6 cellular contexts compared by ENCODE assay signal in genomic region chr17:75077490-75078096, GRCh38. TPM values are rescaled to one million over a fixed set of nuclear protein-coding genes. Genes with fewer than 3 reads are reported as not detected.
A peak's percentile ranks its signal among the peaks of the same experiment; 100 is the strongest.
DNase-seq lines count a peak whose midpoint lies in the region; ATAC-seq and TF ChIP-seq lines count a peak whose summit lies in the region.

No MANE protein-coding gene starts in this region.

- no peak overlapping the region for H3K4me3 ChIP-seq in endodermal cell (ENCODE audit: low read length)

- H3K27me3 ChIP-seq in endodermal cell (ENCODE audit: control insufficient read depth, insufficient read depth, low read length, poor library complexity, severe bottlenecking): no peaks in the 10 kb centered on the region

- TF ChIP-seq CTCF in endodermal cell (conservative IDR thresholded peaks at IDR 0.05): peak; percentile 15

- H3K36me3 Mint-ChIP-seq in T-cell (no peaks in the 10 kb centered on the region), endodermal cell (ENCODE audit: low read depth) (no peaks in the 10 kb centered on the region)

- H3K27ac Mint-ChIP-seq in T-cell (peak overlapping the region; percentile 77 to 82), endodermal cell (peak overlapping the region; percentile 52)

- no peak overlapping the region for H3K27ac ChIP-seq in endodermal cell (ENCODE audit: low read depth, low read length)

- POLR2A ChIA-PET in T-cell (lab: Charles Lee): no interaction called here

- intact Hi-C loops in sciatic nerve (cut with DNase I): no loop called here

- peaks cover 3 to 28% (median 22%) of the 10 kb centered on the region in 3 donors for H3K4me1 Mint-ChIP-seq in T-cell
- H3K4me1 Mint-ChIP-seq in endodermal cell: peaks cover 21% of the 10 kb centered on the region

- CTCF ChIA-PET in T-cell (lab: Charles Lee): interaction anchor here in 1 of 2 donors (0.6 kb wide), 2 partner anchors 32 to 106 kb away, joined by 3 read pairs; partner anchors contain the start of gene ARMC7

- H3K27me3 Mint-ChIP-seq in T-cell: no peaks in the 10 kb centered on the region
- no peaks in the 10 kb centered on the region for H3K27me3 Mint-ChIP-seq in endodermal cell (ENCODE audit: insufficient read depth)

- WGBS in endodermal cell (ENCODE audit: insufficient coverage in 1 of 2, insufficient read length in 1 of 2), 2 experiments: 94 to 96% methylated on average over 35 to 51 of the region's 51 CpGs

- H3K9me3 Mint-ChIP-seq in T-cell: no peaks in the 10 kb centered on the region
- H3K9me3 Mint-ChIP-seq in endodermal cell: no peaks in the 10 kb centered on the region

- no peaks in the 10 kb centered on the region for H3K9me3 ChIP-seq in endodermal cell (ENCODE audit: control insufficient read depth, low read length)

- H3K4me1 ChIP-seq in endodermal cell (ENCODE audit: control insufficient read depth, insufficient read depth, low read length): peaks cover 9% of the 10 kb centered on the region

- peak in 33 of 34 experiments; percentile 12 to 67 (median 40) for DNase-seq in T-cell
- DNase-seq in endodermal cell: no peak
- DNase-seq in sciatic nerve (ENCODE audit: low spot score): peak; percentile 74
- DNase-seq in DMS79 (lab: John Stamatoyannopoulos, UW): no peak
- DNase-seq in SIG-M5 treated with dmso at 0.1 percent for 504 hours (lab: John Stamatoyannopoulos, UW; ENCODE audit: unreplicated experiment): no peak

- H3K4me3 Mint-ChIP-seq in T-cell (peak overlapping the region; percentile 69 to 77 (median 76)), endodermal cell (peak overlapping the region; percentile 31)

- H3K36me3 ChIP-seq in endodermal cell (ENCODE audit: control insufficient read depth, insufficient read depth, low read length): no peaks in the 10 kb centered on the region

- peak; percentile 43 for ATAC-seq in GM18517 (IDR thresholded peaks at IDR 0.05; ENCODE audit: unreplicated experiment)
- peak; percentile 89 to 97 (median 94) for ATAC-seq in T-cell (replicated peaks in 1 of 4)
- ATAC-seq in sciatic nerve: peak; percentile 33

- no peak overlapping the region for H3K9ac ChIP-seq in endodermal cell (ENCODE audit: extremely low read depth, low read length, poor library complexity, severe bottlenecking)

RNA-seq across cellular contexts. Expression of gene SLC16A5, which starts 10.2 kb away (rescaled TPM):
- 10 to 100 TPM in 4 of 5 donors, 1 to 10 TPM in 1; 9.1 to 24.3 (median 16.8) TPM for total RNA-seq in T-cell
- total RNA-seq in endodermal cell: 10 to 100 TPM; 28.8 to 54.0 TPM
- polyA plus RNA-seq in endodermal cell (2013, experiment 1 of 2): 10.8 TPM
- 7.6 TPM for polyA plus RNA-seq in endodermal cell (2013, experiment 2 of 2)
- 10.5 TPM for total RNA-seq in sciatic nerve

RNA-seq across cellular contexts. Expression of gene KCTD2, which starts 30.6 kb away (rescaled TPM):
- total RNA-seq in T-cell: 10 to 100 TPM; 22.0 to 32.8 (median 29.0) TPM
- 10 to 100 TPM; 27.7 to 32.8 TPM for total RNA-seq in endodermal cell
- polyA plus RNA-seq in endodermal cell (2013, experiment 1 of 2): 29.2 TPM
- polyA plus RNA-seq in endodermal cell (2013, experiment 2 of 2): 25.5 TPM
- total RNA-seq in sciatic nerve: 37.5 TPM

RNA-seq across cellular contexts. Expression of gene ATP5PD, which starts 30.8 kb away (rescaled TPM):
- total RNA-seq in T-cell (100 to 1,000 TPM; 115 to 170 (median 139) TPM), endodermal cell (100 to 1,000 TPM; 244 to 295 TPM), sciatic nerve (147 TPM)
- 203 TPM for polyA plus RNA-seq in endodermal cell (2013, experiment 1 of 2)
- polyA plus RNA-seq in endodermal cell (2013, experiment 2 of 2): 189 TPM

RNA-seq across cellular contexts. Expression of gene ARMC7, which starts 32.2 kb away (rescaled TPM):
- total RNA-seq in T-cell (10 to 100 TPM in 3 of 5 donors, 1 to 10 TPM in 2; 8.9 to 23.9 (median 18.8) TPM), endodermal cell (10 to 100 TPM; 20.0 to 26.6 TPM), sciatic nerve (11.7 TPM)
- polyA plus RNA-seq in endodermal cell (2013, experiment 1 of 2): 14.0 TPM
- polyA plus RNA-seq in endodermal cell (2013, experiment 2 of 2): 12.3 TPM

RNA-seq across cellular contexts. Expression of gene NT5C, which starts 53.9 kb away (rescaled TPM):
- 10 to 100 TPM; 21.5 to 88.8 (median 70.1) TPM for total RNA-seq in T-cell
- total RNA-seq in endodermal cell: 10 to 100 TPM; 69.1 to 80.3 TPM
- polyA plus RNA-seq in endodermal cell (2013, experiment 1 of 2): 71.1 TPM
- 57.0 TPM for polyA plus RNA-seq in endodermal cell (2013, experiment 2 of 2)
- 38.7 TPM for total RNA-seq in sciatic nerve

Comparison
In these comparisons a context has a peak if more than half of its experiments do, and no peak if none do; other contexts are left out.
1. ATAC-seq: peak in every context shown above with its lines; median percentile 94 in T-cell; 43 in GM18517; 33 in sciatic nerve.
2. DNase-seq: peak in T-cell (33 of 34) and sciatic nerve (single experiment); none in endodermal cell (single experiment), DMS79 (single experiment) and SIG-M5 treated with dmso at 0.1 percent for 504 hours (single experiment).